Comparison of ENCODE assay signal across 34 cellular contexts in the genomic region with DNA sequence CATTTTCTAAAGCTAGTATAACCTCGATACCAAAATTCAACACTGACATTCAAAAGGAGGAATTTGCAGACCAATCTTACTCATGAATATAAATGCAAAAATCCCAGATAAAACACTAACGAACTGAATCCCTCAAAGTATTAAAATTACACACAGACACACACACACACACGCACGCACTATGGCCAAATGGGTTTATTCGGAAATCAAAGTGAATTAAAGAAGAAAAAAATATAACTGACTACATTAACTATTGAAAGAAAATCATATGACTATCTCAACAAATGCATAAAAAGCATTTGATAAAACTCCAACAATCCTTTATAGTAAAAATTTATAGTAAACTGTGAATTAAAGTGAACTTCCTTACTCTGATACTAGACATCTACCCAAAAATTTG.
DNase-seq lines count a peak whose midpoint lies in the region; ATAC-seq, FAIRE-seq and TF ChIP-seq lines count a peak whose summit lies in the region.
"Had no signal": no experiment of that assay in that cellular context is flagged by ENCODE, and none has a peak within 500 bp of the region (broad histone marks: within the 10 kb centered on the region; RNA-seq: fewer than 3 reads in every experiment).

No MANE protein-coding gene starts in this region.

- no peak overlapping the region for H3K4me2 ChIP-seq in K562 (ENCODE audit: insufficient read depth, low read length)
- H3K4me2 ChIP-seq: A549; BLaER1; BLaER1 treated with 17β-estradiol and CSF1 and Interleukin-3, amounts not matched to agents 10 nM and 100 nM had no signal

- no peaks in the 10 kb centered on the region for H3K4me1 ChIP-seq in K562 (replicated peaks in 1 of 2; ENCODE audit: control insufficient read depth in 2 of 2, insufficient read depth in 2 of 2, low read length in 2 of 2)
- H3K4me1 ChIP-seq in vagina: no peaks in the 10 kb centered on the region
- H3K4me1 ChIP-seq: A549; BE2C; BLaER1; BLaER1 treated with 17β-estradiol and CSF1 and Interleukin-3, amounts not matched to agents 10 nM and 100 nM; Caco-2 had no signal

- H2AFZ ChIP-seq in K562 (ENCODE audit: low read depth, low read length): no peak overlapping the region

- no peak overlapping the region for H3K27ac Mint-ChIP-seq in activated CD4-positive, alpha-beta T cell treated with anti-CD3 and anti-CD28 coated beads, Interleukin-2, amount 10 ng/mL, durations not matched to agents 24 days and 14 days
- H3K27ac Mint-ChIP-seq in effector memory CD8-positive, alpha-beta T cell: no peak overlapping the region
- no peak overlapping the region for H3K27ac Mint-ChIP-seq in activated T-cell treated with anti-CD3 and anti-CD28 coated beads, Interleukin-2, amount 50 U/mL, for 24 hours
- H3K27ac Mint-ChIP-seq: B cell; CD14-positive monocyte; CD4-positive, alpha-beta memory T cell; CD4-positive, alpha-beta T cell; CD4-positive, CD25-positive, alpha-beta regulatory T cell; CD8-positive, alpha-beta memory T cell; CD8-positive, alpha-beta T cell had no signal

- TF ChIP-seq CTCF in K562 (IDR thresholded peaks at IDR 0.05 in 2 of 3, conservative IDR thresholded peaks at IDR 0.05 in 1 of 3; ENCODE audit: insufficient read depth in 2 of 3, low read depth in 1 of 3, low read length in 3 of 3) (no peak), vagina (IDR thresholded peaks at IDR 0.05) (no peak)

- TF ChIP-seq EP300 in K562 (IDR thresholded peaks at IDR 0.05; ENCODE audit: low read length): no peak

- H3K9me3 ChIP-seq in K562 (replicated peaks; ENCODE audit: control insufficient read depth, insufficient read depth, low read depth, low read length): no peaks in the 10 kb centered on the region
- H3K9me3 ChIP-seq in vagina: no peaks in the 10 kb centered on the region
- H3K9me3 ChIP-seq: A549; BE2C; BLaER1; BLaER1 treated with 17β-estradiol and CSF1 and Interleukin-3, amounts not matched to agents 10 nM and 100 nM; Caco-2 had no signal

- intact Hi-C loops in activated CD4-positive, alpha-beta T cell treated with anti-CD3 and anti-CD28 coated beads, Interleukin-2, amount 10 ng/mL, durations not matched to agents 24 days and 14 days (cut with micrococcal nuclease): no loop called here
- intact Hi-C loops in K562 (cut with micrococcal nuclease): no loop called here
- intact Hi-C loops in vagina (cut with DNase I): no loop called here

- H3K4me3 ChIP-seq in K562: no peak overlapping the region
- no peak overlapping the region for H3K4me3 ChIP-seq in vagina
- H3K4me3 ChIP-seq: A549; BLaER1; BLaER1 treated with 17β-estradiol and CSF1 and Interleukin-3, amounts not matched to agents 10 nM and 100 nM had no signal

- H4K20me1 ChIP-seq in K562 (replicated peaks; ENCODE audit: control insufficient read depth, insufficient read depth, low read length): 0 out of 2 replicates have a peak, but pooled peaks cover 4% of the 10 kb centered on the region
- H4K20me1 ChIP-seq: BLaER1; BLaER1 treated with 17β-estradiol and CSF1 and Interleukin-3, amounts not matched to agents 10 nM and 100 nM had no signal

- H3K4me3 Mint-ChIP-seq in activated CD4-positive, alpha-beta T cell treated with anti-CD3 and anti-CD28 coated beads, Interleukin-2, amount 10 ng/mL, durations not matched to agents 24 days and 14 days: no peak overlapping the region
- H3K4me3 Mint-ChIP-seq in effector memory CD8-positive, alpha-beta T cell: no peak overlapping the region
- H3K4me3 Mint-ChIP-seq in activated T-cell treated with anti-CD3 and anti-CD28 coated beads, Interleukin-2, amount 50 U/mL, for 24 hours: no peak overlapping the region
- H3K4me3 Mint-ChIP-seq: B cell; CD14-positive monocyte; CD4-positive, alpha-beta memory T cell; CD4-positive, alpha-beta T cell; CD4-positive, CD25-positive, alpha-beta regulatory T cell; CD8-positive, alpha-beta memory T cell; CD8-positive, alpha-beta T cell had no signal

- H3K9me1 ChIP-seq in K562 (ENCODE audit: control insufficient read depth, insufficient read depth, low read length): no peaks in the 10 kb centered on the region

- FAIRE-seq in K562 (lab: Jason Lieb, UNC): no peak
- FAIRE-seq: A549, D721Med had no signal

- no peaks in the 10 kb centered on the region for H3K79me2 ChIP-seq in K562 (ENCODE audit: control insufficient read depth, insufficient read depth, low read length)

- no peaks in the 10 kb centered on the region for H3K4me1 Mint-ChIP-seq in activated CD4-positive, alpha-beta T cell treated with anti-CD3 and anti-CD28 coated beads, Interleukin-2, amount 10 ng/mL, durations not matched to agents 24 days and 14 days
- H3K4me1 Mint-ChIP-seq in effector memory CD8-positive, alpha-beta T cell (ENCODE audit: low read depth in 2 of 2): no peaks in the 10 kb centered on the region
- no peaks in the 10 kb centered on the region for H3K4me1 Mint-ChIP-seq in activated T-cell treated with anti-CD3 and anti-CD28 coated beads, Interleukin-2, amount 50 U/mL, for 24 hours (ENCODE audit: low read depth)
- H3K4me1 Mint-ChIP-seq: B cell; CD14-positive monocyte; CD4-positive, alpha-beta memory T cell; CD4-positive, CD25-positive, alpha-beta regulatory T cell; CD8-positive, alpha-beta memory T cell had no signal

- TF ChIP-seq POLR2A in K562 (conservative IDR thresholded peaks at IDR 0.05) (no peak), vagina (IDR thresholded peaks at IDR 0.05) (no peak)

- no peak overlapping the region for H3K9ac ChIP-seq in K562 (ENCODE audit: insufficient read depth in 1 of 2, low read depth in 2 of 2, low read length in 2 of 2)
- H3K9ac ChIP-seq: BLaER1; BLaER1 treated with 17β-estradiol and CSF1 and Interleukin-3, amounts not matched to agents 10 nM and 100 nM had no signal

- no peaks in the 10 kb centered on the region for H3K9me3 Mint-ChIP-seq in activated CD4-positive, alpha-beta T cell treated with anti-CD3 and anti-CD28 coated beads, Interleukin-2, amount 10 ng/mL, durations not matched to agents 24 days and 14 days
- no peaks in the 10 kb centered on the region for H3K9me3 Mint-ChIP-seq in effector memory CD8-positive, alpha-beta T cell
- no peaks in the 10 kb centered on the region for H3K9me3 Mint-ChIP-seq in activated T-cell treated with anti-CD3 and anti-CD28 coated beads, Interleukin-2, amount 50 U/mL, for 24 hours
- H3K9me3 Mint-ChIP-seq: CD4-positive, alpha-beta memory T cell; CD4-positive, alpha-beta T cell; CD4-positive, CD25-positive, alpha-beta regulatory T cell; CD8-positive, alpha-beta memory T cell; CD8-positive, alpha-beta T cell had no signal

- CTCF ChIA-PET in K562 (lab: Yijun Ruan, JAX; ENCODE audit: low intra/inter-chr PET ratio): no interaction called here

- POLR2A ChIA-PET in K562 (lab: Yijun Ruan, JAX): no interaction called here

- H3K36me3 ChIP-seq in K562 (ENCODE audit: control insufficient read depth, insufficient read depth, low read length): no peaks in the 10 kb centered on the region
- H3K36me3 ChIP-seq in vagina: no peaks in the 10 kb centered on the region
- H3K36me3 ChIP-seq: BE2C; BLaER1; BLaER1 treated with 17β-estradiol and CSF1 and Interleukin-3, amounts not matched to agents 10 nM and 100 nM had no signal

- 0% methylated on average over 5 of the region's 5 CpGs for WGBS in K562 (ENCODE audit: insufficient coverage, low coverage, missing lambda C conversion rate)

- ATAC-seq in K562: no peak
- no peak for ATAC-seq in effector memory CD8-positive, alpha-beta T cell (replicated peaks)
- ATAC-seq: A549; CD8-positive, alpha-beta T cell had no signal

- in situ Hi-C loops in K562 (cut with MboI): no loop called here

- H3K36me3 Mint-ChIP-seq in activated CD4-positive, alpha-beta T cell treated with anti-CD3 and anti-CD28 coated beads, Interleukin-2, amount 10 ng/mL, durations not matched to agents 24 days and 14 days (ENCODE audit: low read depth): no peaks in the 10 kb centered on the region
- H3K36me3 Mint-ChIP-seq in effector memory CD8-positive, alpha-beta T cell (ENCODE audit: insufficient read depth): no peaks in the 10 kb centered on the region
- no peaks in the 10 kb centered on the region for H3K36me3 Mint-ChIP-seq in activated T-cell treated with anti-CD3 and anti-CD28 coated beads, Interleukin-2, amount 50 U/mL, for 24 hours (ENCODE audit: low read depth)
- H3K36me3 Mint-ChIP-seq: CD14-positive monocyte; CD4-positive, alpha-beta memory T cell; CD4-positive, CD25-positive, alpha-beta regulatory T cell; CD8-positive, alpha-beta memory T cell; CD8-positive, alpha-beta T cell had no signal

- H3K27me3 ChIP-seq in K562 (ENCODE audit: control insufficient read depth in 2 of 2, insufficient read depth in 2 of 2, low read length in 2 of 2) (peaks cover 7 to 8% of the 10 kb centered on the region in 2 experiments; a peak in 2 of 5 replicates), vagina (no peaks in the 10 kb centered on the region)
- H3K27me3 ChIP-seq: BE2C; BLaER1; BLaER1 treated with 17β-estradiol and CSF1 and Interleukin-3, amounts not matched to agents 10 nM and 100 nM had no signal

- BruUV-seq in K562 (replicated peaks; lab: Mats Ljungman, UMichigan): no TSS peak

- peaks cover 30% of the 10 kb centered on the region for H3K27me3 Mint-ChIP-seq in activated CD4-positive, alpha-beta T cell treated with anti-CD3 and anti-CD28 coated beads, Interleukin-2, amount 10 ng/mL, durations not matched to agents 24 days and 14 days
- peaks cover 11 to 14% of the 10 kb centered on the region in 2 donors for H3K27me3 Mint-ChIP-seq in effector memory CD8-positive, alpha-beta T cell
- no peaks in the 10 kb centered on the region for H3K27me3 Mint-ChIP-seq in activated T-cell treated with anti-CD3 and anti-CD28 coated beads, Interleukin-2, amount 50 U/mL, for 24 hours

- peak; percentile 15 for DNase-seq in activated CD4-positive, alpha-beta T cell treated with anti-CD3 and anti-CD28 coated beads, Interleukin-2, amount 10 ng/mL, durations not matched to agents 24 days and 14 days
- no peak for DNase-seq in activated CD4-positive, alpha-beta T cell treated with anti-CD3 and anti-CD28 coated beads for 4 hours
- DNase-seq in K562 (ENCODE audit: extremely low read depth in 1 of 4, low spot score in 3 of 4): no peak
- DNase-seq in vagina (ENCODE audit: extremely low spot score in 2 of 2): no peak
- DNase-seq in effector memory CD8-positive, alpha-beta T cell: no peak
- DNase-seq in activated T-cell treated with anti-CD3 and anti-CD28 coated beads, Interleukin-2, amount 50 U/mL, for 24 hours: no peak
- DNase-seq: 8988T; ACHN; AML-193; BE2C; C1 segment of cervical spinal cord; Caco-2; Calu3; CD4-positive, alpha-beta memory T cell; CD4-positive, alpha-beta T cell; CD4-positive, CD25-positive, alpha-beta regulatory T cell; CD8-positive, alpha-beta memory T cell; CD8-positive, alpha-beta T cell; COR-L47; DMS 273 treated with DMSO at 0.1 percent for 48 hours; DMS153; DMS53; DMS79; DMS79 treated with DMSO at 0.1 percent for 48 hours; DND-41; EL had no signal

- H3K27ac ChIP-seq in K562 (ENCODE audit: extremely low read depth, low read depth, low read length) (no peak overlapping the region), vagina (peak overlapping the region; percentile 5)
- H3K27ac ChIP-seq: 22Rv1; A549; BLaER1; BLaER1 treated with 17β-estradiol and CSF1 and Interleukin-3, amounts not matched to agents 10 nM and 100 nM; C4-2B had no signal

- TF ChIP-seq RAD21 in K562 (CRISPR knock-in tag; conservative IDR thresholded peaks at IDR 0.05 in 1 of 2, IDR thresholded peaks at IDR 0.05 in 1 of 2): no peak

TF ChIP-seq in K562, 482 proteins besides CTCF, POLR2A, EP300 and RAD21:
- TF ChIP-seq CBX8 (IDR thresholded peaks at IDR 0.05; ENCODE audit: borderline replicate concordance, extremely low read depth, low read depth, low read length, poor library complexity, severe bottlenecking) (peak; percentile 90), ZNF354B (CRISPR knock-in tag; IDR thresholded peaks at IDR 0.05) (no peak)
